ENCODE assay signal across 20 cellular contexts in genomic region chr9:22124263-22125011, GRCh38.
DNase-seq lines count a peak whose midpoint lies in the region; ATAC-seq, FAIRE-seq and TF ChIP-seq lines count a peak whose summit lies in the region.
"Had no signal": no experiment of that assay in that cellular context is flagged by ENCODE, and none has a peak within 500 bp of the region (broad histone marks: within the 10 kb centered on the region; RNA-seq: fewer than 3 reads in every experiment).

No MANE protein-coding gene starts in this region.

- H3K36me3 Mint-ChIP-seq in activated T-helper 1 cell treated with anti-CD3 and anti-CD28 coated beads, Interleukin-12 subunit alpha, Interleukin-12 subunit beta, Interleukin-2, Interleukin-4 antibody, amounts not matched to agents 30 ng/mL and 10 ng/mL and 1 ng/mL, durations not matched to agents 14 hours and 24 hours and 36 hours (ENCODE audit: low read depth) = no peaks in the 10 kb centered on the region
- H3K36me3 Mint-ChIP-seq: activated CD8-positive, alpha-beta memory T cell treated with anti-CD3 and anti-CD28 coated beads, Interleukin-2, amount 10 ng/mL, durations not matched to agents 7 days and 5 days had no signal

- FAIRE-seq in pancreas (lab: Jason Lieb, UNC) = no peak
- FAIRE-seq: D721Med, HepG2 had no signal

- CTCF ChIA-PET in HCT116 (lab: Charles Lee) = no interaction called here

- H3K9me3 ChIP-seq in HCT116 (ENCODE audit: control insufficient read depth in 1 of 2, insufficient read depth in 1 of 2, low read depth in 1 of 2, low read length in 2 of 2) = no peaks in the 10 kb centered on the region
- H3K9me3 ChIP-seq in duodenal mucosa (ENCODE audit: control insufficient read depth in 1 of 2, low read length in 2 of 2) = no peaks in the 10 kb centered on the region
- no peaks in the 10 kb centered on the region for H3K9me3 ChIP-seq in pancreas
- H3K9me3 ChIP-seq: HAP-1, thyroid gland had no signal

- H3K9me2 ChIP-seq in HCT116 (ENCODE audit: insufficient read depth) = no peaks in the 10 kb centered on the region

- no TSS peak for BruUV-seq in HCT116 (replicated peaks; lab: Mats Ljungman, UMichigan)

- H3K4me1 Mint-ChIP-seq in activated T-helper 1 cell treated with anti-CD3 and anti-CD28 coated beads, Interleukin-12 subunit alpha, Interleukin-12 subunit beta, Interleukin-2, Interleukin-4 antibody, amounts not matched to agents 30 ng/mL and 10 ng/mL and 1 ng/mL, durations not matched to agents 14 hours and 24 hours and 36 hours (ENCODE audit: low read depth) = peaks cover 6% of the 10 kb centered on the region

- POLR2A ChIA-PET in HCT116 (lab: Charles Lee) = no interaction called here

- no peak overlapping the region for H2AFZ ChIP-seq in HCT116 (ENCODE audit: low read depth, low read length, poor library complexity, severe bottlenecking)
- H2AFZ ChIP-seq: parathyroid adenoma had no signal

- DNase-seq in HCT116 (ENCODE audit: low read depth, low spot score) = no peak
- peak; percentile 27 for DNase-seq in NCI-H510A (lab: John Stamatoyannopoulos, UW)
- DNase-seq in pancreas = peak in 3 of 6 donors; percentile 13 to 32 (median 16)
- no peak for DNase-seq in GOT3 (lab: John Stamatoyannopoulos, UW)
- DNase-seq in activated T-helper 1 cell treated with anti-CD3 and anti-CD28 coated beads, Interleukin-12 subunit alpha, Interleukin-12 subunit beta, Interleukin-2, Interleukin-4 antibody, amounts not matched to agents 30 ng/mL and 10 ng/mL and 1 ng/mL, durations not matched to agents 14 hours and 24 hours and 36 hours (ENCODE audit: low spot score) = no peak
- DNase-seq: activated CD8-positive, alpha-beta memory T cell treated with anti-CD3 and anti-CD28 coated beads, Interleukin-2, amount 10 ng/mL, durations not matched to agents 7 days and 5 days; hippocampal formation; NCI-H1048; NCI-H2107; T-helper 17 cell; thyroid gland had no signal

- no peak overlapping the region for H3K4me3 ChIP-seq in HCT116 (replicated peaks in 1 of 2; ENCODE audit: low read depth in 1 of 2, low read length in 2 of 2)
- peak overlapping the region; percentile 9 to 41 for H3K4me3 ChIP-seq in duodenal mucosa (ENCODE audit: low read depth in 1 of 2, low read length in 2 of 2)
- no peak overlapping the region for H3K4me3 ChIP-seq in pancreas
- H3K4me3 ChIP-seq: ascending aorta, HAP-1, skin epidermis, thyroid gland had no signal

- no peak overlapping the region for H3K4me3 Mint-ChIP-seq in activated T-helper 1 cell treated with anti-CD3 and anti-CD28 coated beads, Interleukin-12 subunit alpha, Interleukin-12 subunit beta, Interleukin-2, Interleukin-4 antibody, amounts not matched to agents 30 ng/mL and 10 ng/mL and 1 ng/mL, durations not matched to agents 14 hours and 24 hours and 36 hours
- H3K4me3 Mint-ChIP-seq: activated CD8-positive, alpha-beta memory T cell treated with anti-CD3 and anti-CD28 coated beads, Interleukin-2, amount 10 ng/mL, durations not matched to agents 7 days and 5 days; T-helper 17 cell had no signal

- TF ChIP-seq CTCF in HCT116 (IDR thresholded peaks at IDR 0.05 in 2 of 3, conservative IDR thresholded peaks at IDR 0.05 in 1 of 3; ENCODE audit: borderline replicate concordance in 1 of 3, insufficient read depth in 1 of 3, low read depth in 2 of 3, low read length in 2 of 3) = no peak
- TF ChIP-seq CTCF in pancreas (IDR thresholded peaks at IDR 0.05) = no peak

- peaks cover 55% of the 10 kb centered on the region for H3K27me3 Mint-ChIP-seq in activated T-helper 1 cell treated with anti-CD3 and anti-CD28 coated beads, Interleukin-12 subunit alpha, Interleukin-12 subunit beta, Interleukin-2, Interleukin-4 antibody, amounts not matched to agents 30 ng/mL and 10 ng/mL and 1 ng/mL, durations not matched to agents 14 hours and 24 hours and 36 hours (ENCODE audit: insufficient read depth)

- no peaks in the 10 kb centered on the region for H3K36me3 ChIP-seq in HCT116 (ENCODE audit: control insufficient read depth in 1 of 2, insufficient read depth in 2 of 2, low read length in 2 of 2)
- no peaks in the 10 kb centered on the region for H3K36me3 ChIP-seq in duodenal mucosa (ENCODE audit: control insufficient read depth in 1 of 2, insufficient read depth in 2 of 2, low read length in 2 of 2)
- no peaks in the 10 kb centered on the region for H3K36me3 ChIP-seq in pancreas
- H3K36me3 ChIP-seq: ascending aorta, HAP-1, thyroid gland had no signal

- H3K27ac ChIP-seq in HCT116 (ENCODE audit: low read depth, low read length) (no peak overlapping the region), duodenal mucosa (ENCODE audit: low read depth, low read length) (peak overlapping the region; percentile 26), pancreas (peak overlapping the region in 2 of 4 donors; percentile 5 to 19)
- H3K27ac ChIP-seq: ascending aorta, parathyroid adenoma, skin epidermis, thyroid gland had no signal

- no peak for TF ChIP-seq POLR2A in HCT116 (IDR thresholded peaks at IDR 0.05; ENCODE audit: borderline replicate concordance, extremely low read depth, insufficient read depth, insufficient read length)

- no peak overlapping the region for H3K27ac Mint-ChIP-seq in activated T-helper 1 cell treated with anti-CD3 and anti-CD28 coated beads, Interleukin-12 subunit alpha, Interleukin-12 subunit beta, Interleukin-2, Interleukin-4 antibody, amounts not matched to agents 30 ng/mL and 10 ng/mL and 1 ng/mL, durations not matched to agents 14 hours and 24 hours and 36 hours
- H3K27ac Mint-ChIP-seq: activated CD8-positive, alpha-beta memory T cell treated with anti-CD3 and anti-CD28 coated beads, Interleukin-2, amount 10 ng/mL, durations not matched to agents 7 days and 5 days; T-helper 17 cell had no signal

- ATAC-seq in HCT116 (peak; percentile 74), pancreas (peak; percentile 63 to 99 (median 93)), HG03457 (IDR thresholded peaks at IDR 0.05; ENCODE audit: unreplicated experiment) (no peak), HG02970 (IDR thresholded peaks at IDR 0.05; ENCODE audit: low FRiP score, unreplicated experiment) (no peak)
- ATAC-seq: activated CD8-positive, alpha-beta memory T cell treated with anti-CD3 and anti-CD28 coated beads, Interleukin-2, amount 10 ng/mL, durations not matched to agents 7 days and 5 days; HepG2; T-helper 17 cell had no signal

- RAD21 ChIA-PET in HCT116 (lab: Charles Lee; ENCODE audit: low non-redundant PET in 1 of 2, low total read pairs in 2 of 2, uncharacterized antibody in 2 of 2, unreplicated experiment in 2 of 2) = interaction anchor here in 1 of 2 experiments (0.6 kb wide), 1 partner anchor 21 kb away, joined by 5 read pairs; no protein-coding TSS in a partner anchor

- H3K4me2 ChIP-seq in HCT116 (ENCODE audit: low read length) = no peak overlapping the region

- H3K27me3 ChIP-seq in HCT116 (ENCODE audit: insufficient read depth, low read length) (no peaks in the 10 kb centered on the region), duodenal mucosa (ENCODE audit: control insufficient read depth in 1 of 2, insufficient read depth in 2 of 2, low read length in 2 of 2) (peaks cover 4 to 7% of the 10 kb centered on the region in 2 donors), pancreas (no peaks in the 10 kb centered on the region)
- H3K27me3 ChIP-seq: ascending aorta, thyroid gland had no signal

- TF ChIP-seq RAD21 in HCT116 (IDR thresholded peaks at IDR 0.05; ENCODE audit: low read depth) = no peak

- peaks cover 4 to 10% of the 10 kb centered on the region in 2 experiments; a peak in 1 of 4 replicates for H3K4me1 ChIP-seq in HCT116 (ENCODE audit: control insufficient read depth in 1 of 2, insufficient read depth in 2 of 2, low read length in 2 of 2)
- peaks cover 3 to 21% of the 10 kb centered on the region in 2 donors for H3K4me1 ChIP-seq in duodenal mucosa (ENCODE audit: control insufficient read depth in 1 of 2, insufficient read depth in 2 of 2, low read length in 2 of 2)
- H3K4me1 ChIP-seq in pancreas = peaks cover 2 to 15% (median 3%) of the 10 kb centered on the region in 3 donors
- H3K4me1 ChIP-seq: ascending aorta, HAP-1, parathyroid adenoma, thyroid gland had no signal

- H3K79me2 ChIP-seq in HCT116 (ENCODE audit: insufficient read depth, low read length) = no peaks in the 10 kb centered on the region
- H3K79me2 ChIP-seq: parathyroid adenoma had no signal

- H3K9me3 Mint-ChIP-seq in activated T-helper 1 cell treated with anti-CD3 and anti-CD28 coated beads, Interleukin-12 subunit alpha, Interleukin-12 subunit beta, Interleukin-2, Interleukin-4 antibody, amounts not matched to agents 30 ng/mL and 10 ng/mL and 1 ng/mL, durations not matched to agents 14 hours and 24 hours and 36 hours = no peaks in the 10 kb centered on the region

- intact Hi-C loops in HCT116 (cut with micrococcal nuclease) (no loop called here), pancreas (cut with DNase I) (no loop called here)
- intact Hi-C loops in activated T-helper 1 cell treated with anti-CD3 and anti-CD28 coated beads, Interleukin-12 subunit alpha, Interleukin-12 subunit beta, Interleukin-2, Interleukin-4 antibody, amounts not matched to agents 30 ng/mL and 10 ng/mL and 1 ng/mL, durations not matched to agents 14 hours and 24 hours and 36 hours (cut with micrococcal nuclease) = loop anchor here (2.0 to 10.0 kb wide), 2 partner anchors 18 to 330 kb away; no protein-coding TSS in a partner anchor

- H3K9ac ChIP-seq in HCT116 (ENCODE audit: low read length) (no peak overlapping the region), duodenal mucosa (ENCODE audit: low read depth in 1 of 2, low read length in 2 of 2) (no peak overlapping the region)
- H3K9ac ChIP-seq: parathyroid adenoma had no signal

- H4K20me1 ChIP-seq in HCT116 (ENCODE audit: insufficient read depth) = no peaks in the 10 kb centered on the region

- WGBS in pancreas, 2 donors = 30 to 33% methylated on average over 6 of the region's 6 CpGs

TF ChIP-seq in HCT116, 20 proteins besides CTCF, POLR2A, EP300 and RAD21:
- TF ChIP-seq TCF7L2 (IDR thresholded peaks at IDR 0.05; ENCODE audit: borderline replicate concordance, extremely low read depth, insufficient read depth, insufficient read length) (peak; percentile 73), YY1 (IDR thresholded peaks at IDR 0.05; ENCODE audit: extremely low read depth, insufficient replicate concordance, low read depth, low read length) (no peak)

Comparison
In these comparisons a context has a peak if more than half of its experiments do, and no peak if none do; other contexts are left out.
1. ATAC-seq: peak in HCT116 (single experiment) and pancreas (4 of 4); none in HG03457 (single experiment) and HG02970 (single experiment).
2. H3K4me3 ChIP-seq: peak in duodenal mucosa (2 of 2); none in HCT116 (0 of 2) and pancreas (0 of 4).